Comparison of ENCODE assay signal across 25 cellular contexts in genomic region chrX:63525491-63525890, GRCh38.
DNase-seq lines count a peak whose midpoint lies in the region; ATAC-seq, FAIRE-seq and TF ChIP-seq lines count a peak whose summit lies in the region.
"Had no signal": no experiment of that assay in that cellular context is flagged by ENCODE, and none has a peak within 500 bp of the region (broad histone marks: within the 10 kb centered on the region; RNA-seq: fewer than 3 reads in every experiment).

No MANE protein-coding gene starts in this region.

- POLR2A ChIA-PET in HepG2 (lab: Yijun Ruan, JAX): no interaction called here

- TF ChIP-seq EP300 in HepG2 (IDR thresholded peaks at IDR 0.05; ENCODE audit: low read depth in 2 of 2, low read length in 2 of 2) (no peak), HepG2 (CRISPR knock-in tag; IDR thresholded peaks at IDR 0.05; ENCODE audit: borderline replicate concordance) (no peak)

- in situ Hi-C loops in HepG2 (cut with HindIII; ENCODE audit: extremely low pct_ligation_motif_present, low pct_unique_long_range_greater_than_20kb): no loop called here

- H3K36me3 ChIP-seq in HepG2 (replicated peaks in 1 of 2; ENCODE audit: control insufficient read depth in 1 of 2, insufficient read depth in 2 of 2, low read length in 2 of 2): no peaks in the 10 kb centered on the region
- H3K36me3 ChIP-seq: lower lobe of right lung, thyroid gland had no signal

- no peak overlapping the region for H3K27ac ChIP-seq in HepG2 (ENCODE audit: extremely low read length, insufficient read depth, low read length)
- H3K27ac ChIP-seq: ascending aorta, lower lobe of right lung, thyroid gland had no signal

- H3K9ac ChIP-seq in HepG2 (ENCODE audit: insufficient read depth, low read depth, low read length): no peak overlapping the region

- TF ChIP-seq RAD21 in HepG2 (CRISPR knock-in tag; IDR thresholded peaks at IDR 0.05): no peak

- no peak overlapping the region for H3K4me2 ChIP-seq in HepG2 (ENCODE audit: low read depth, low read length)

- no peaks in the 10 kb centered on the region for H3K27me3 Mint-ChIP-seq in stimulated activated naive CD8-positive, alpha-beta T cell treated with anti-CD3 and anti-CD28 coated beads, Interleukin-15, amount 100 ng/mL, for 72 hours
- H3K27me3 Mint-ChIP-seq: stimulated activated naive CD8-positive, alpha-beta T cell treated with anti-CD3 and anti-CD28 coated beads, Interleukin-15, Interleukin-2, amounts not matched to agents 100 ng/mL and 50 ng/mL, for 24 hours had no signal

- H2AFZ ChIP-seq in HepG2 (ENCODE audit: low read length): no peak overlapping the region

- no peaks in the 10 kb centered on the region for H3K4me1 Mint-ChIP-seq in stimulated activated naive CD8-positive, alpha-beta T cell treated with anti-CD3 and anti-CD28 coated beads, Interleukin-15, amount 100 ng/mL, for 72 hours
- H3K4me1 Mint-ChIP-seq: CD14-positive monocyte, nephron progenitor cell had no signal

- no peaks in the 10 kb centered on the region for H4K20me1 ChIP-seq in HepG2 (ENCODE audit: insufficient read depth, low read length)

- BruUV-seq in HepG2 (replicated peaks; lab: Mats Ljungman, UMichigan): no TSS peak

- H3K4me3 ChIP-seq in HepG2 (replicated peaks in 1 of 3; ENCODE audit: insufficient read depth in 1 of 3, low read depth in 2 of 3, low read length in 3 of 3): no peak overlapping the region
- H3K4me3 ChIP-seq: ascending aorta, lower lobe of right lung, thyroid gland had no signal

- H3K27ac Mint-ChIP-seq in stimulated activated naive CD8-positive, alpha-beta T cell treated with anti-CD3 and anti-CD28 coated beads, Interleukin-15, amount 100 ng/mL, for 72 hours: no peak overlapping the region
- H3K27ac Mint-ChIP-seq: activated naive CD4-positive, alpha-beta T cell treated with anti-CD3 and anti-CD28 coated beads, Interleukin-2, amount 50 U/mL, for 72 hours; activated T-helper 1 cell treated with anti-CD3 and anti-CD28 coated beads, Interleukin-12 subunit alpha, Interleukin-12 subunit beta, Interleukin-2, Interleukin-4 antibody, amounts not matched to agents 30 ng/mL and 10 ng/mL and 1 ng/mL, durations not matched to agents 14 hours and 24 hours and 36 hours; CD14-positive monocyte; nephron progenitor cell; stimulated activated naive CD8-positive, alpha-beta T cell treated with anti-CD3 and anti-CD28 coated beads, Interleukin-15, Interleukin-2, amounts not matched to agents 100 ng/mL and 50 ng/mL, for 24 hours; WTC11 had no signal

- no peak for TF ChIP-seq CTCF in HepG2 (CRISPR knock-in tag; IDR thresholded peaks at IDR 0.05)

- WGBS in HepG2 (ENCODE audit: low lambda C conversion rate): 88% methylated on average over 3 of the region's 3 CpGs

- H3K9me3 ChIP-seq in HepG2 (ENCODE audit: low read length): no peaks in the 10 kb centered on the region
- H3K9me3 ChIP-seq: lower lobe of right lung, thyroid gland had no signal

- CTCF ChIA-PET in HepG2 (lab: Yijun Ruan, JAX; ENCODE audit: low intra/inter-chr PET ratio, low total read pairs): no interaction called here

- no peaks in the 10 kb centered on the region for H3K27me3 ChIP-seq in HepG2 (ENCODE audit: control insufficient read depth in 1 of 2, insufficient read depth in 2 of 2, low read length in 2 of 2)
- H3K27me3 ChIP-seq: ascending aorta, thyroid gland had no signal

- intact Hi-C loops in HepG2 (cut with micrococcal nuclease; ENCODE audit: unreplicated experiment): no loop called here

- H3K4me3 Mint-ChIP-seq in stimulated activated naive CD8-positive, alpha-beta T cell treated with anti-CD3 and anti-CD28 coated beads, Interleukin-15, amount 100 ng/mL, for 72 hours: no peak overlapping the region
- H3K4me3 Mint-ChIP-seq: activated T-helper 1 cell treated with anti-CD3 and anti-CD28 coated beads, Interleukin-12 subunit alpha, Interleukin-12 subunit beta, Interleukin-2, Interleukin-4 antibody, amounts not matched to agents 30 ng/mL and 10 ng/mL and 1 ng/mL, durations not matched to agents 14 hours and 24 hours and 36 hours; CD14-positive monocyte; nephron progenitor cell; stimulated activated naive CD8-positive, alpha-beta T cell treated with anti-CD3 and anti-CD28 coated beads, Interleukin-15, Interleukin-2, amounts not matched to agents 100 ng/mL and 50 ng/mL, for 24 hours; WTC11 had no signal

- peak; percentile 1 for DNase-seq in NAMALWA (ENCODE audit: low spot score)
- DNase-seq in renal cortical epithelial cell (ENCODE audit: low read depth): peak; percentile 30
- DNase-seq in amygdala (lab: John Stamatoyannopoulos, UW): no peak
- DNase-seq in stimulated activated naive CD8-positive, alpha-beta T cell treated with anti-CD3 and anti-CD28 coated beads, Interleukin-15, amount 100 ng/mL, for 72 hours: no peak
- no peak for DNase-seq in HepG2 (ENCODE audit: low spot score)
- DNase-seq: cortex of kidney, EL, H7, lower lobe of right lung, NCI-H1436 treated with DMSO at 0.1 percent for 48 hours, NCI-H510A, nephron progenitor cell, posterior cingulate gyrus, SIG-M5, thyroid gland had no signal

- peaks cover 2 to 6% of the 10 kb centered on the region in 2 donors for H3K9me3 Mint-ChIP-seq in stimulated activated naive CD8-positive, alpha-beta T cell treated with anti-CD3 and anti-CD28 coated beads, Interleukin-15, amount 100 ng/mL, for 72 hours

- H3K4me1 ChIP-seq in HepG2 (ENCODE audit: insufficient read depth, low read length): no peaks in the 10 kb centered on the region
- H3K4me1 ChIP-seq: ascending aorta, lower lobe of right lung, thyroid gland had no signal

- FAIRE-seq in HepG2 (lab: Jason Lieb, UNC): no peak
- FAIRE-seq: endometrium had no signal

- TF ChIP-seq POLR2A in HepG2 (IDR thresholded peaks at IDR 0.05; ENCODE audit: insufficient read depth in 1 of 2, low read depth in 2 of 2, low read length in 2 of 2): no peak

- no peaks in the 10 kb centered on the region for H3K79me2 ChIP-seq in HepG2 (ENCODE audit: insufficient read depth, low read length)

- ATAC-seq in GM18870 (IDR thresholded peaks at IDR 0.05; ENCODE audit: unreplicated experiment): peak; percentile 92
- peak; percentile 45 for ATAC-seq in GM21529 (IDR thresholded peaks at IDR 0.05; ENCODE audit: unreplicated experiment)
- ATAC-seq in stimulated activated naive CD8-positive, alpha-beta T cell treated with anti-CD3 and anti-CD28 coated beads, Interleukin-15, amount 100 ng/mL, for 72 hours: no peak
- ATAC-seq in HepG2: no peak
- ATAC-seq: activated naive CD4-positive, alpha-beta T cell treated with anti-CD3 and anti-CD28 coated beads, Interleukin-2, amount 50 U/mL, for 72 hours; lower lobe of right lung; sciatic nerve; WTC11 had no signal

TF ChIP-seq in HepG2, 621 proteins besides CTCF, POLR2A, EP300 and RAD21:
- TF ChIP-seq HES4 (CRISPR knock-in tag; IDR thresholded peaks at IDR 0.05; ENCODE audit: borderline replicate concordance): no peak
- TF ChIP-seq SP1 (IDR thresholded peaks at IDR 0.05): no peak
- TF ChIP-seq SP1 (CRISPR knock-in tag; IDR thresholded peaks at IDR 0.05): no peak

Comparison
In these comparisons a context has a peak if more than half of its experiments do, and no peak if none do; other contexts are left out.
1. ATAC-seq: peak in GM18870 (single experiment) and GM21529 (single experiment); none in stimulated activated naive CD8-positive, alpha-beta T cell treated with anti-CD3 and anti-CD28 coated beads, Interleukin-15, amount 100 ng/mL, for 72 hours (single experiment) and HepG2 (single experiment).
2. DNase-seq: peak in NAMALWA (single experiment) and renal cortical epithelial cell (single experiment); none in amygdala (0 of 56), stimulated activated naive CD8-positive, alpha-beta T cell treated with anti-CD3 and anti-CD28 coated beads, Interleukin-15, amount 100 ng/mL, for 72 hours (0 of 2) and HepG2 (single experiment).